Comparison of ENCODE assay signal across 8 cellular contexts in genomic region chr2:48344441-48344756, GRCh38. TPM values are rescaled to one million over a fixed set of nuclear protein-coding genes. Genes with fewer than 3 reads are reported as not detected.
DNase-seq lines count a peak whose midpoint lies in the region; ATAC-seq and TF ChIP-seq lines count a peak whose summit lies in the region.

No MANE protein-coding gene starts in this region.

- WGBS in hepatocyte (ENCODE audit: low lambda C conversion rate, missing lambda C conversion rate), result 61% methylated on average over 1 of the region's 1 CpG

- peaks cover 13% of the 10 kb centered on the region for H3K4me1 ChIP-seq in hepatocyte (ENCODE audit: insufficient read depth)

- peak overlapping the region; percentile 86 for H3K27ac Mint-ChIP-seq in activated CD4-positive, alpha-beta T cell treated with anti-CD3 and anti-CD28 coated beads, Interleukin-2, amount 10 ng/mL, durations not matched to agents 24 days and 14 days
- H3K27ac Mint-ChIP-seq in activated CD8-positive, alpha-beta T cell treated with anti-CD3 and anti-CD28 coated beads, Interleukin-2, amount 10 ng/mL, durations not matched to agents 7 days and 5 days, result peak overlapping the region; percentile 65

- intact Hi-C loops in activated CD4-positive, alpha-beta T cell treated with anti-CD3 and anti-CD28 coated beads, Interleukin-2, amount 10 ng/mL, durations not matched to agents 24 days and 14 days (cut with micrococcal nuclease), result loop anchor here (1.0 to 2.0 kb wide), 6 partner anchors 9 to 230 kb away; no protein-coding TSS in a partner anchor

- no peaks in the 10 kb centered on the region for H3K9me2 ChIP-seq in hepatocyte (replicated peaks; ENCODE audit: insufficient read depth)

- peaks cover 27% of the 10 kb centered on the region for H3K4me1 Mint-ChIP-seq in activated CD4-positive, alpha-beta T cell treated with anti-CD3 and anti-CD28 coated beads, Interleukin-2, amount 10 ng/mL, durations not matched to agents 24 days and 14 days
- peaks cover 47% of the 10 kb centered on the region for H3K4me1 Mint-ChIP-seq in activated CD8-positive, alpha-beta T cell treated with anti-CD3 and anti-CD28 coated beads, Interleukin-2, amount 10 ng/mL, durations not matched to agents 7 days and 5 days (ENCODE audit: low read depth)

- H3K79me2 ChIP-seq in hepatocyte, result peaks cover 83% of the 10 kb centered on the region

- H3K27me3 ChIP-seq in hepatocyte, result no peaks in the 10 kb centered on the region

- POLR2A ChIA-PET in activated CD8-positive, alpha-beta T cell treated with anti-CD3 and anti-CD28 coated beads, Interleukin-2, amount 10 ng/mL, durations not matched to agents 7 days and 5 days (lab: Charles Lee), result interaction anchor here (0.6 kb wide), 1 partner anchor 71 kb away, joined by 3 read pairs; no protein-coding TSS in a partner anchor

- H3K27ac ChIP-seq in hepatocyte (peak overlapping the region; percentile 67), substantia nigra (ENCODE audit: low read depth, low read length, poor library complexity, severe bottlenecking) (peak overlapping the region; percentile 84)

- no peak overlapping the region for H2AFZ ChIP-seq in hepatocyte

- H3K9me3 Mint-ChIP-seq in activated CD4-positive, alpha-beta T cell treated with anti-CD3 and anti-CD28 coated beads, Interleukin-2, amount 10 ng/mL, durations not matched to agents 24 days and 14 days, result peaks cover 6% of the 10 kb centered on the region
- peaks cover 27% of the 10 kb centered on the region for H3K9me3 Mint-ChIP-seq in activated CD8-positive, alpha-beta T cell treated with anti-CD3 and anti-CD28 coated beads, Interleukin-2, amount 10 ng/mL, durations not matched to agents 7 days and 5 days (ENCODE audit: insufficient read depth)

- peak; percentile 23 for ATAC-seq in activated CD8-positive, alpha-beta T cell treated with anti-CD3 and anti-CD28 coated beads, Interleukin-2, amount 10 ng/mL, durations not matched to agents 7 days and 5 days
- ATAC-seq in HG02884 (IDR thresholded peaks at IDR 0.05; ENCODE audit: unreplicated experiment), result no peak

- CTCF ChIA-PET in activated CD8-positive, alpha-beta T cell treated with anti-CD3 and anti-CD28 coated beads, Interleukin-2, amount 10 ng/mL, durations not matched to agents 7 days and 5 days (lab: Charles Lee), result no interaction called here

- H3K36me3 Mint-ChIP-seq in activated CD4-positive, alpha-beta T cell treated with anti-CD3 and anti-CD28 coated beads, Interleukin-2, amount 10 ng/mL, durations not matched to agents 24 days and 14 days (ENCODE audit: low read depth), result peaks cover 35% of the 10 kb centered on the region
- peaks cover 36% of the 10 kb centered on the region for H3K36me3 Mint-ChIP-seq in activated CD8-positive, alpha-beta T cell treated with anti-CD3 and anti-CD28 coated beads, Interleukin-2, amount 10 ng/mL, durations not matched to agents 7 days and 5 days (ENCODE audit: low read depth)

- no peak overlapping the region for H3K4me3 ChIP-seq in hepatocyte

- no peak for DNase-seq in activated CD4-positive, alpha-beta T cell treated with anti-CD3 and anti-CD28 coated beads, Interleukin-2, amount 10 ng/mL, durations not matched to agents 24 days and 14 days
- DNase-seq in activated CD4-positive, alpha-beta T cell treated with anti-CD3 and anti-CD28 coated beads, Interleukin-2, amount 50 U/mL, for 48 hours, result no peak
- DNase-seq in activated CD8-positive, alpha-beta T cell treated with anti-CD3 and anti-CD28 coated beads, Interleukin-2, amount 10 ng/mL, durations not matched to agents 7 days and 5 days, result no peak
- DNase-seq in hepatocyte (ENCODE audit: low spot score) (no peak), substantia nigra (lab: John Stamatoyannopoulos, UW) (no peak), NK-92 (lab: John Stamatoyannopoulos, UW; ENCODE audit: unreplicated experiment) (no peak), NCI-H2171 (lab: John Stamatoyannopoulos, UW) (no peak)

- TF ChIP-seq CTCF in hepatocyte (IDR thresholded peaks at IDR 0.05; ENCODE audit: poor library complexity), result no peak

- peaks cover 22% of the 10 kb centered on the region for H3K9me3 ChIP-seq in hepatocyte (ENCODE audit: low read depth)

- peak overlapping the region; percentile 60 for H3K4me2 ChIP-seq in hepatocyte

- no peaks in the 10 kb centered on the region for H3K36me3 ChIP-seq in hepatocyte (replicated peaks; ENCODE audit: insufficient read depth, low read depth)

- H4K20me1 ChIP-seq in hepatocyte (ENCODE audit: insufficient read depth, poor library complexity, severe bottlenecking), result no peaks in the 10 kb centered on the region

- H3K4me3 Mint-ChIP-seq in activated CD4-positive, alpha-beta T cell treated with anti-CD3 and anti-CD28 coated beads, Interleukin-2, amount 10 ng/mL, durations not matched to agents 24 days and 14 days, result peak overlapping the region; percentile 63
- H3K4me3 Mint-ChIP-seq in activated CD8-positive, alpha-beta T cell treated with anti-CD3 and anti-CD28 coated beads, Interleukin-2, amount 10 ng/mL, durations not matched to agents 7 days and 5 days, result peak overlapping the region; percentile 45

- H3K27me3 Mint-ChIP-seq in activated CD4-positive, alpha-beta T cell treated with anti-CD3 and anti-CD28 coated beads, Interleukin-2, amount 10 ng/mL, durations not matched to agents 24 days and 14 days, result no peaks in the 10 kb centered on the region
- H3K27me3 Mint-ChIP-seq in activated CD8-positive, alpha-beta T cell treated with anti-CD3 and anti-CD28 coated beads, Interleukin-2, amount 10 ng/mL, durations not matched to agents 7 days and 5 days (ENCODE audit: low read depth), result no peaks in the 10 kb centered on the region

RNA-seq across cellular contexts. Expression of gene FOXN2, which starts 29.9 kb away (rescaled TPM):
- 50.5 and 54.5 TPM in 2 replicates for total RNA-seq in activated CD4-positive, alpha-beta T cell treated with anti-CD3 and anti-CD28 coated beads, Interleukin-2, amount 10 ng/mL, durations not matched to agents 24 days and 14 days
- total RNA-seq in activated CD8-positive, alpha-beta T cell treated with anti-CD3 and anti-CD28 coated beads, Interleukin-2, amount 10 ng/mL, durations not matched to agents 7 days and 5 days, result 10 to 100 TPM; 60.3 to 61.7 TPM
- total RNA-seq in hepatocyte, result 37.7 and 40.7 TPM in 2 replicates
- 9.6 and 10.4 TPM in 2 replicates for polyA plus RNA-seq in hepatocyte
